Comparison of ENCODE assay signal across 14 cellular contexts in genomic region chr6:37435816-37436215, GRCh38. TPM values are rescaled to one million over a fixed set of nuclear protein-coding genes. Genes with fewer than 3 reads are reported as not detected.
DNase-seq lines count a peak whose midpoint lies in the region; ATAC-seq and TF ChIP-seq lines count a peak whose summit lies in the region.
"Had no signal": no experiment of that assay in that cellular context is flagged by ENCODE, and none has a peak within 500 bp of the region (broad histone marks: within the 10 kb centered on the region; RNA-seq: fewer than 3 reads in every experiment).

No MANE protein-coding gene starts in this region.

- no peaks in the 10 kb centered on the region for H3K27me3 ChIP-seq in Panc1 (ENCODE audit: control insufficient read depth, insufficient read depth, low read length)
- no peaks in the 10 kb centered on the region for H3K27me3 ChIP-seq in endodermal cell (ENCODE audit: control insufficient read depth, insufficient read depth, low read length, poor library complexity, severe bottlenecking)
- H3K27me3 ChIP-seq: heart left ventricle, vagina had no signal

- H3K4me1 Mint-ChIP-seq in activated CD8-positive, alpha-beta memory T cell treated with anti-CD3 and anti-CD28 coated beads, Interleukin-2, amount 10 ng/mL, durations not matched to agents 7 days and 5 days: peaks cover 57% of the 10 kb centered on the region
- peaks cover 66% of the 10 kb centered on the region for H3K4me1 Mint-ChIP-seq in endodermal cell
- peaks cover 34% of the 10 kb centered on the region for H3K4me1 Mint-ChIP-seq in stimulated activated memory B cell treated with anti-CD40 and anti-IgM and Interleukin-4, amounts not matched to agents 10 μg/mL and 1 μg/mL and 100 μg/mL, for 72 hours

- BruUV-seq in Panc1 (replicated peaks; lab: Mats Ljungman, UMichigan): no TSS peak

- intact Hi-C loops in Panc1 (cut with micrococcal nuclease; ENCODE audit: unreplicated experiment): no loop called here

- H3K4me3 Mint-ChIP-seq in activated CD8-positive, alpha-beta memory T cell treated with anti-CD3 and anti-CD28 coated beads, Interleukin-2, amount 10 ng/mL, durations not matched to agents 7 days and 5 days: no peak overlapping the region
- no peak overlapping the region for H3K4me3 Mint-ChIP-seq in endodermal cell
- no peak overlapping the region for H3K4me3 Mint-ChIP-seq in stimulated activated memory B cell treated with anti-CD40 and anti-IgM and Interleukin-4, amounts not matched to agents 10 μg/mL and 1 μg/mL and 100 μg/mL, for 72 hours

- H3K9ac ChIP-seq in endodermal cell (ENCODE audit: extremely low read depth, low read length, poor library complexity, severe bottlenecking): no peak overlapping the region

- ATAC-seq in activated CD8-positive, alpha-beta memory T cell treated with anti-CD3 and anti-CD28 coated beads, Interleukin-2, amount 10 ng/mL, durations not matched to agents 7 days and 5 days: no peak
- ATAC-seq in Panc1 (no peak), GM21737 (IDR thresholded peaks at IDR 0.05; ENCODE audit: unreplicated experiment) (no peak)
- no peak for ATAC-seq in stimulated activated memory B cell treated with anti-CD40 and anti-IgM and Interleukin-4, amounts not matched to agents 10 μg/mL and 1 μg/mL and 100 μg/mL, for 72 hours
- ATAC-seq: heart left ventricle had no signal

- DNase-seq in activated CD8-positive, alpha-beta memory T cell treated with anti-CD3 and anti-CD28 coated beads, Interleukin-2, amount 10 ng/mL, durations not matched to agents 7 days and 5 days: no peak
- no peak for DNase-seq in activated CD8-positive, alpha-beta memory T cell treated with anti-CD3 and anti-CD28 coated beads, Interleukin-2, amount 50 U/mL, for 48 hours
- no peak for DNase-seq in Panc1 (ENCODE audit: low read depth, low spot score)
- DNase-seq in endodermal cell: no peak
- no peak for DNase-seq in activated gamma-delta T cell (lab: John Stamatoyannopoulos, UW)
- no peak for DNase-seq in NCI-H2227 (lab: John Stamatoyannopoulos, UW; ENCODE audit: unreplicated experiment)
- DNase-seq: activated CD8-positive, alpha-beta memory T cell treated with anti-CD3 and anti-CD28 coated beads for 24 hours; heart left ventricle; NCI-H2029; stimulated activated CD4-positive, alpha-beta T cell treated with anti-CD3 and anti-CD28 coated beads, Interleukin-15, amount 100 ng/mL, for 24 hours; stimulated activated CD8-positive, alpha-beta memory T cell treated with anti-CD3 and anti-CD28 coated beads, Interleukin-4, amount 100 ng/mL, for 48 hours had no signal

- H3K4me3 ChIP-seq in Panc1 (ENCODE audit: low read depth in 2 of 2, low read length in 2 of 2): no peak overlapping the region
- no peak overlapping the region for H3K4me3 ChIP-seq in endodermal cell (ENCODE audit: low read length)
- H3K4me3 ChIP-seq: heart left ventricle, vagina had no signal

- peak; percentile 30 for TF ChIP-seq CTCF in Panc1 (IDR thresholded peaks at IDR 0.05)
- TF ChIP-seq CTCF in endodermal cell (conservative IDR thresholded peaks at IDR 0.05): peak; percentile 53

- H3K9me3 ChIP-seq in Panc1 (ENCODE audit: control insufficient read depth, insufficient read depth, low read depth, low read length) (no peaks in the 10 kb centered on the region), endodermal cell (ENCODE audit: control insufficient read depth, low read length) (no peaks in the 10 kb centered on the region)
- H3K9me3 ChIP-seq: heart left ventricle, vagina had no signal

- no peaks in the 10 kb centered on the region for H3K9me3 Mint-ChIP-seq in activated CD8-positive, alpha-beta memory T cell treated with anti-CD3 and anti-CD28 coated beads, Interleukin-2, amount 10 ng/mL, durations not matched to agents 7 days and 5 days (ENCODE audit: low read depth)
- no peaks in the 10 kb centered on the region for H3K9me3 Mint-ChIP-seq in endodermal cell
- no peaks in the 10 kb centered on the region for H3K9me3 Mint-ChIP-seq in stimulated activated memory B cell treated with anti-CD40 and anti-IgM and Interleukin-4, amounts not matched to agents 10 μg/mL and 1 μg/mL and 100 μg/mL, for 72 hours

- no peaks in the 10 kb centered on the region for H3K27me3 Mint-ChIP-seq in activated CD8-positive, alpha-beta memory T cell treated with anti-CD3 and anti-CD28 coated beads, Interleukin-2, amount 10 ng/mL, durations not matched to agents 7 days and 5 days
- H3K27me3 Mint-ChIP-seq in endodermal cell (ENCODE audit: insufficient read depth): no peaks in the 10 kb centered on the region
- no peaks in the 10 kb centered on the region for H3K27me3 Mint-ChIP-seq in stimulated activated memory B cell treated with anti-CD40 and anti-IgM and Interleukin-4, amounts not matched to agents 10 μg/mL and 1 μg/mL and 100 μg/mL, for 72 hours

- CTCF ChIA-PET in activated CD8-positive, alpha-beta memory T cell treated with anti-CD3 and anti-CD28 coated beads, Interleukin-2, amount 10 ng/mL, durations not matched to agents 7 days and 5 days (lab: Charles Lee): interaction anchor here (1.7 to 2.1 kb wide), 2 partner anchors 8 to 110 kb away, joined by 3 to 4 read pairs; no protein-coding TSS in a partner anchor
- CTCF ChIA-PET in Panc1 (lab: Charles Lee): no interaction called here

- in situ Hi-C loops in Panc1 (cut with HindIII; ENCODE audit: low pct_unique_long_range_greater_than_20kb, low sequenced_read_pairs): no loop called here

- peaks cover 9% of the 10 kb centered on the region for H3K36me3 ChIP-seq in Panc1 (ENCODE audit: control insufficient read depth, insufficient read depth, low read length)
- H3K36me3 ChIP-seq in endodermal cell (ENCODE audit: control insufficient read depth, insufficient read depth, low read length): peaks cover 32% of the 10 kb centered on the region

- H3K4me1 ChIP-seq in Panc1 (ENCODE audit: control insufficient read depth, insufficient read depth, low read length) (peaks cover 10% of the 10 kb centered on the region), endodermal cell (ENCODE audit: control insufficient read depth, insufficient read depth, low read length) (peaks cover 28% of the 10 kb centered on the region)

- whole genome bisulfite sequencing in endodermal cell (ENCODE audit: insufficient coverage in 1 of 2, insufficient read length in 1 of 2), 2 experiments: 75 to 79% methylated on average over 5 of the region's 5 CpGs

- peaks cover 49% of the 10 kb centered on the region for H3K36me3 Mint-ChIP-seq in activated CD8-positive, alpha-beta memory T cell treated with anti-CD3 and anti-CD28 coated beads, Interleukin-2, amount 10 ng/mL, durations not matched to agents 7 days and 5 days
- H3K36me3 Mint-ChIP-seq in endodermal cell (ENCODE audit: low read depth): peaks cover 16% of the 10 kb centered on the region
- peaks cover 33% of the 10 kb centered on the region for H3K36me3 Mint-ChIP-seq in stimulated activated memory B cell treated with anti-CD40 and anti-IgM and Interleukin-4, amounts not matched to agents 10 μg/mL and 1 μg/mL and 100 μg/mL, for 72 hours

- POLR2A ChIA-PET in Panc1 (lab: Charles Lee): interaction anchor here (0.6 kb wide), 1 partner anchor 82 kb away, joined by 3 read pairs; no protein-coding TSS in a partner anchor

- H3K27ac ChIP-seq in Panc1 (ENCODE audit: low read length) (no peak overlapping the region), endodermal cell (ENCODE audit: low read depth, low read length) (no peak overlapping the region)
- H3K27ac ChIP-seq: heart left ventricle, vagina had no signal

- H3K27ac Mint-ChIP-seq in activated CD8-positive, alpha-beta memory T cell treated with anti-CD3 and anti-CD28 coated beads, Interleukin-2, amount 10 ng/mL, durations not matched to agents 7 days and 5 days: peak overlapping the region; percentile 54
- no peak overlapping the region for H3K27ac Mint-ChIP-seq in endodermal cell
- H3K27ac Mint-ChIP-seq in stimulated activated memory B cell treated with anti-CD40 and anti-IgM and Interleukin-4, amounts not matched to agents 10 μg/mL and 1 μg/mL and 100 μg/mL, for 72 hours: peak overlapping the region; percentile 93

RNA-seq across cellular contexts. Expression of gene CMTR1, which starts 2.8 kb away (rescaled TPM):
- total RNA-seq in activated CD8-positive, alpha-beta memory T cell treated with anti-CD3 and anti-CD28 coated beads, Interleukin-2, amount 10 ng/mL, durations not matched to agents 7 days and 5 days: 100 to 1,000 TPM in 1 of 2 experiments, 10 to 100 TPM in 1; 83.9 to 120 TPM
- 37.7 TPM for total RNA-seq in Panc1 (2021; ENCODE audit: unreplicated experiment)
- 37.1 TPM for polyA plus RNA-seq in Panc1 (2012; ENCODE audit: insufficient read length)
- 10 to 100 TPM; 62.0 to 91.6 TPM for total RNA-seq in endodermal cell
- 42.5 TPM for polyA plus RNA-seq in endodermal cell (2013, experiment 1 of 2)
- polyA plus RNA-seq in endodermal cell (2013, experiment 2 of 2): 40.7 TPM
